ENCODE assay signal across 20 cellular contexts in genomic region chr11:86120807-86121206, GRCh38. TPM values are rescaled to one million over a fixed set of nuclear protein-coding genes. Genes with fewer than 3 reads are reported as not detected.
DNase-seq lines count a peak whose midpoint lies in the region; ATAC-seq and TF ChIP-seq lines count a peak whose summit lies in the region.
"Had no signal": no experiment of that assay in that cellular context is flagged by ENCODE, and none has a peak within 500 bp of the region (broad histone marks: within the 10 kb centered on the region; RNA-seq: fewer than 3 reads in every experiment).

No MANE protein-coding gene starts in this region.

- TF ChIP-seq CTCF in upper lobe of right lung (IDR thresholded peaks at IDR 0.05) (no peak), WERI-Rb-1 (IDR thresholded peaks at IDR 0.05; ENCODE audit: low read depth, low read length) (no peak)

- no peaks in the 10 kb centered on the region for H3K9me3 ChIP-seq in upper lobe of right lung
- no peaks in the 10 kb centered on the region for H3K9me3 ChIP-seq in WERI-Rb-1 (ENCODE audit: severe bottlenecking)
- H3K9me3 ChIP-seq: SJSA1 had no signal

- H3K4me3 ChIP-seq in upper lobe of right lung (no peak overlapping the region), WERI-Rb-1 (ENCODE audit: low read depth, low read length) (no peak overlapping the region)
- H3K4me3 ChIP-seq: GM12878, K562, PC-9, SJSA1 had no signal

- no peaks in the 10 kb centered on the region for H3K27me3 ChIP-seq in upper lobe of right lung
- H3K27me3 ChIP-seq in WERI-Rb-1 (ENCODE audit: insufficient read depth, low read depth, severe bottlenecking), result no peaks in the 10 kb centered on the region
- H3K27me3 ChIP-seq: SJSA1 had no signal

- H3K36me3 ChIP-seq in upper lobe of right lung (no peaks in the 10 kb centered on the region), WERI-Rb-1 (no peaks in the 10 kb centered on the region)
- H3K36me3 ChIP-seq: SJSA1 had no signal

- no peaks in the 10 kb centered on the region for H3K9me3 Mint-ChIP-seq in T-helper 1 cell treated with Interleukin-12 subunit alpha and Interleukin-12 subunit beta and Interleukin-4 antibody, amounts not matched to agents 30 μg/mL and 1 μg/mL, for 36 hours
- H3K9me3 Mint-ChIP-seq: CD4-positive, alpha-beta memory T cell had no signal

- H3K27ac ChIP-seq in upper lobe of right lung, result no peak overlapping the region
- H3K27ac ChIP-seq in WERI-Rb-1, result no peak overlapping the region
- H3K27ac ChIP-seq: 22Rv1, PC-9, SJSA1 had no signal

- H3K4me1 ChIP-seq in upper lobe of right lung, result no peaks in the 10 kb centered on the region

- peaks cover 3% of the 10 kb centered on the region for H3K27me3 Mint-ChIP-seq in T-helper 1 cell treated with Interleukin-12 subunit alpha and Interleukin-12 subunit beta and Interleukin-4 antibody, amounts not matched to agents 30 μg/mL and 1 μg/mL, for 36 hours (ENCODE audit: low read depth)

- peaks cover 3% of the 10 kb centered on the region for H3K36me3 Mint-ChIP-seq in T-helper 1 cell treated with Interleukin-12 subunit alpha and Interleukin-12 subunit beta and Interleukin-4 antibody, amounts not matched to agents 30 μg/mL and 1 μg/mL, for 36 hours (ENCODE audit: low read depth)
- H3K36me3 Mint-ChIP-seq: CD4-positive, alpha-beta memory T cell had no signal

- DNase-seq in T-helper 1 cell (no peak), glomerular visceral epithelial cell (ENCODE audit: extremely low spot score) (peak; percentile 23), upper lobe of right lung (no peak), WERI-Rb-1 (no peak)
- DNase-seq: CD4-positive, alpha-beta memory T cell; DND-41; NCI-H1417 treated with DMSO at 0.1 percent for 48 hours; NCI-H2029; NCI-H510A; NCI-H82; PC-9; SW 1271 had no signal

- intact Hi-C loops in upper lobe of right lung (cut with DNase I), result no loop called here

- peak overlapping the region; percentile 47 for H3K27ac Mint-ChIP-seq in T-helper 1 cell treated with Interleukin-12 subunit alpha and Interleukin-12 subunit beta and Interleukin-4 antibody, amounts not matched to agents 30 μg/mL and 1 μg/mL, for 36 hours
- H3K27ac Mint-ChIP-seq: CD4-positive, alpha-beta memory T cell had no signal

- H3K4me1 Mint-ChIP-seq in T-helper 1 cell treated with Interleukin-12 subunit alpha and Interleukin-12 subunit beta and Interleukin-4 antibody, amounts not matched to agents 30 μg/mL and 1 μg/mL, for 36 hours (ENCODE audit: low read depth), result peaks cover 32% of the 10 kb centered on the region

- H3K4me3 Mint-ChIP-seq in T-helper 1 cell treated with Interleukin-12 subunit alpha and Interleukin-12 subunit beta and Interleukin-4 antibody, amounts not matched to agents 30 μg/mL and 1 μg/mL, for 36 hours, result no peak overlapping the region
- H3K4me3 Mint-ChIP-seq: CD4-positive, alpha-beta memory T cell had no signal

- ATAC-seq in GM21447 (IDR thresholded peaks at IDR 0.05; ENCODE audit: unreplicated experiment), result peak; percentile 23
- no peak for ATAC-seq in upper lobe of right lung
- no peak for ATAC-seq in GM21360 (IDR thresholded peaks at IDR 0.05; ENCODE audit: unreplicated experiment)
- no peak for ATAC-seq in HG02588 (IDR thresholded peaks at IDR 0.05; ENCODE audit: unreplicated experiment)
- ATAC-seq: GM12878, K562 had no signal

RNA-seq across cellular contexts. Expression of gene PICALM, which starts 51.9 kb away (rescaled TPM):
- total RNA-seq in upper lobe of right lung, result 193 TPM
